Comparison of ENCODE assay signal across 8 cellular contexts in the genomic region with DNA sequence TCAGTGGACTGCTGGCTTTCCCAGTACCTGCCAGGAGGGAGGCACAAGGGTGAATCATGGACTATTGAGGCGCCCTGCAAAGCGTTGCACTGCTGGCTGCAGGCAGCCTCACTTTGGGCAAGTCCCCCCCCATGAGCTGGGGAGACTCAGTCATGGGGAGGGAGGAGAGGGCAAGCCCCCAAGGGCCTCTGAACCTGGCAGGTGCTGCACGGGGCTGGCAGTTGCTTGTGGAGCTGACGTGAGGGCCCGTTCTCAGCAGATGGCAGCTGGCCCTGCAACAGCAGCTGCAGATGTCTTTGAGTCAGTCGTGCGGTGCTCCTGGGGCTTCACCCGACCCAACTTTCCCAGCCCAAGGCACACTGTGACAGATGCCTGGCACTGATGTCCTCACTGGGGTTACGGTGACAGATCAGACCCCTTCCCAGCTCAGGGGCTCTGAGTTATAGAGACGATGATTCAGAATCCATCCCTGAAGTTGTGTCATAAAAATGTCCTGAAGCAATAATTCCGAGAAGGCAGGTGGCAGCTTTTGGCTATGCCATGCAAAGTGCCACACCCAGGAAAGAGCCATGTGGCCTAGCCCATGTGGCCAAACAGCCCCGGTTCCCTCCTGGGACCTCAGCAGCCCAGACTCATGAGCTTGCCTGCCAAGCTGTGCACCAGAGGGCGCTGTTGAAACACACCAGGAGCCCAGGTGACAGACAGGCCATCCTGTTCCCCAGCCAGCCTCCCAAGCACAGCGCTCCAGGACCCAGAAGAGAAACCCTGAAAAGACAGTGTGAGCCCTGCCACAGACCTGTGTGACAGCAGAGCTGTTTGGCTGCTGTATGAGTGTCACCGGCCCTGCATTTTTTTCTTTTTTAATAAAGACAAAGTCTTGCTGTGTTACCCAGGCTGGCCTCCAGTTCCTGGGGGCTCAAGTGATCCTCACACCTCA. TPM values are rescaled to one million over a fixed set of nuclear protein-coding genes. Genes with fewer than 3 reads are reported as not detected.
DNase-seq lines count a peak whose midpoint lies in the region; ATAC-seq lines count a peak whose summit lies in the region.

No MANE protein-coding gene starts in this region.

- no peaks in the 10 kb centered on the region for H3K9me3 Mint-ChIP-seq in activated CD4-positive, alpha-beta memory T cell treated with anti-CD3 and anti-CD28 coated beads, Interleukin-2, amount 10 ng/mL, durations not matched to agents 7 days and 5 days

- H2BK120ac ChIP-seq in mesendoderm (ENCODE audit: low read depth, low read length): no peak overlapping the region

- no peaks in the 10 kb centered on the region for H3K27me3 Mint-ChIP-seq in activated CD4-positive, alpha-beta memory T cell treated with anti-CD3 and anti-CD28 coated beads, Interleukin-2, amount 10 ng/mL, durations not matched to agents 7 days and 5 days

- DNase-seq in AG20443 (ENCODE audit: low spot score) (peak; percentile 95), NCI-H82 treated with DMSO at 0.1 percent for 48 hours (lab: John Stamatoyannopoulos, UW; ENCODE audit: unreplicated experiment) (peak; percentile 0), mesendoderm (peak; percentile 94)
- DNase-seq in activated CD4-positive, alpha-beta memory T cell treated with anti-CD3 and anti-CD28 coated beads, Interleukin-2, amount 10 ng/mL, durations not matched to agents 7 days and 5 days: peak; percentile 91
- DNase-seq in effector CD8-positive, alpha-beta T cell (lab: John Stamatoyannopoulos, UW): peak; percentile 66
- peak; percentile 55 to 68 for DNase-seq in stimulated activated CD8-positive, alpha-beta memory T cell treated with anti-CD3 and anti-CD28 coated beads, Interleukin-15, amount 100 ng/mL, for 4 hours (ENCODE audit: low read depth in 2 of 2)

- H3K18ac ChIP-seq in mesendoderm (ENCODE audit: low read length): no peak overlapping the region

- H2BK15ac ChIP-seq in mesendoderm (replicated peaks; ENCODE audit: low read depth): no peak overlapping the region

- WGBS in mesendoderm (ENCODE audit: extremely low coverage, insufficient coverage, low lambda C conversion rate): no CpG with 5 or more reads among the region's 15 CpGs

- H3K4me1 ChIP-seq in mesendoderm (ENCODE audit: control insufficient read depth, low read depth, low read length): no peaks in the 10 kb centered on the region

- peak overlapping the region; percentile 29 for H3K27ac Mint-ChIP-seq in activated CD4-positive, alpha-beta memory T cell treated with anti-CD3 and anti-CD28 coated beads, Interleukin-2, amount 10 ng/mL, durations not matched to agents 7 days and 5 days

- no peak overlapping the region for H3K9ac ChIP-seq in mesendoderm (ENCODE audit: low read length)

- no peak overlapping the region for H4K5ac ChIP-seq in mesendoderm (ENCODE audit: low read length)

- CTCF ChIA-PET in activated CD4-positive, alpha-beta memory T cell treated with anti-CD3 and anti-CD28 coated beads, Interleukin-2, amount 10 ng/mL, durations not matched to agents 7 days and 5 days (lab: Charles Lee): interaction anchor here (0.5 to 2.2 kb wide), 34 partner anchors 8 to 737 kb away, joined by 3 to 49 read pairs (median 5); a partner anchor contains a TSS

- no peak overlapping the region for H3K4ac ChIP-seq in mesendoderm (ENCODE audit: low read depth, low read length)

- peaks cover 5% of the 10 kb centered on the region for H3K79me1 ChIP-seq in mesendoderm (ENCODE audit: low read length)

- H3K27me3 ChIP-seq in mesendoderm (ENCODE audit: insufficient read depth, low read length, poor library complexity): no peaks in the 10 kb centered on the region

- H3K4me3 Mint-ChIP-seq in activated CD4-positive, alpha-beta memory T cell treated with anti-CD3 and anti-CD28 coated beads, Interleukin-2, amount 10 ng/mL, durations not matched to agents 7 days and 5 days: no peak overlapping the region

- no peak overlapping the region for H3K23ac ChIP-seq in mesendoderm (ENCODE audit: low read length)

- H3K4me1 Mint-ChIP-seq in activated CD4-positive, alpha-beta memory T cell treated with anti-CD3 and anti-CD28 coated beads, Interleukin-2, amount 10 ng/mL, durations not matched to agents 7 days and 5 days: peaks cover 15% of the 10 kb centered on the region

- no peaks in the 10 kb centered on the region for H3K79me2 ChIP-seq in mesendoderm (ENCODE audit: control insufficient read depth, insufficient read depth, low read length)

- H3K4me2 ChIP-seq in mesendoderm (ENCODE audit: low read length): no peak overlapping the region

- H3K56ac ChIP-seq in mesendoderm (ENCODE audit: low read length): no peak overlapping the region

- H4K8ac ChIP-seq in mesendoderm (ENCODE audit: low read depth, low read length): no peak overlapping the region

- no peak overlapping the region for H3K27ac ChIP-seq in mesendoderm (ENCODE audit: low read depth, low read length)

- no peak overlapping the region for H3K4me3 ChIP-seq in mesendoderm (ENCODE audit: low read length)

- peaks cover 54% of the 10 kb centered on the region for H3K36me3 Mint-ChIP-seq in activated CD4-positive, alpha-beta memory T cell treated with anti-CD3 and anti-CD28 coated beads, Interleukin-2, amount 10 ng/mL, durations not matched to agents 7 days and 5 days (ENCODE audit: low read depth)

- POLR2A ChIA-PET in activated CD4-positive, alpha-beta memory T cell treated with anti-CD3 and anti-CD28 coated beads, Interleukin-2, amount 10 ng/mL, durations not matched to agents 7 days and 5 days (lab: Charles Lee): interaction anchor here (0.7 to 3.3 kb wide), 9 partner anchors 14 to 103 kb away, joined by 3 to 38 read pairs (median 4); a partner anchor contains a TSS

- H2BK5ac ChIP-seq in mesendoderm (ENCODE audit: low read length): no peak overlapping the region

- peaks cover 36% of the 10 kb centered on the region for H3K36me3 ChIP-seq in mesendoderm (ENCODE audit: control insufficient read depth, insufficient read depth, low read length)

- peak; percentile 77 for ATAC-seq in GM18909 (IDR thresholded peaks at IDR 0.05; ENCODE audit: poor library complexity, unreplicated experiment)
- ATAC-seq in HG03520 (IDR thresholded peaks at IDR 0.05; ENCODE audit: unreplicated experiment): peak; percentile 43

- no peak overlapping the region for H2AK5ac ChIP-seq in mesendoderm (ENCODE audit: low read length)

RNA-seq across cellular contexts. Expression of a gene that starts 53.6 kb away (rescaled TPM):
- 100 to 1,000 TPM; 150 to 160 TPM for total RNA-seq in activated CD4-positive, alpha-beta memory T cell treated with anti-CD3 and anti-CD28 coated beads, Interleukin-2, amount 10 ng/mL, durations not matched to agents 7 days and 5 days
- 65.4 TPM for polyA plus RNA-seq in mesendoderm (2013, experiment 1 of 2)
- polyA plus RNA-seq in mesendoderm (2013, experiment 2 of 2): 68.0 TPM

Comparison
In these comparisons a context has a peak if more than half of its experiments do, and no peak if none do; other contexts are left out.
1. DNase-seq: peak in every context shown above with its lines; median percentile 95 in AG20443; 94 in mesendoderm; 91 in activated CD4-positive, alpha-beta memory T cell treated with anti-CD3 and anti-CD28 coated beads, Interleukin-2, amount 10 ng/mL, durations not matched to agents 7 days and 5 days; 66 in effector CD8-positive, alpha-beta T cell; 62 in stimulated activated CD8-positive, alpha-beta memory T cell treated with anti-CD3 and anti-CD28 coated beads, Interleukin-15, amount 100 ng/mL, for 4 hours; 0 in NCI-H82 treated with DMSO at 0.1 percent for 48 hours.